Comparison of ENCODE assay signal across 15 cellular contexts in the genomic region with DNA sequence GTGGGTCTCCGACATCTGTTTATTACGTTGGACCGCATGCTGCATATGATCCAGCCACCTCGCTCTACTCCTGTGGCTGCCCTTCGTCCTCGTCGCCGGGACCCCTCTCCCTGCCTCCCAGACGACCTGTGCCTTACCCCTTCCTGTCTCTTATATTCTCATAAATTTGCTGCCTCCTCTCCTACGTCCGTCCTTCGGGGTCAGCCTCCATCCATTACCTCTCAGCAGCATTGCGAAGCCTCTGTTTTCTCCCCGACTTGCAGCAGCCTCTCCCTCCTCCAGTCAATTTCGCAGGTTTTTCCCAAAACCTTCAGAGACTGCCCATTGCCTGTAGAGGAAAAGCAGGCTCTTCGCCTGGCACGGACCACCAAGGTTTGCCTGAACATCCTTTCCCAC. TPM values are rescaled to one million over a fixed set of nuclear protein-coding genes. Genes with fewer than 3 reads are reported as not detected.
DNase-seq lines count a peak whose midpoint lies in the region; ATAC-seq and TF ChIP-seq lines count a peak whose summit lies in the region.
"Had no signal": no experiment of that assay in that cellular context is flagged by ENCODE, and none has a peak within 500 bp of the region (broad histone marks: within the 10 kb centered on the region; RNA-seq: fewer than 3 reads in every experiment).

No MANE protein-coding gene starts in this region.

- no peak for TF ChIP-seq CTCF in brain (conservative IDR thresholded peaks at IDR 0.05)

- peaks cover 0 to under 1% of the 10 kb centered on the region in 2 donors for H3K9me3 Mint-ChIP-seq in activated T-cell treated with anti-CD3 and anti-CD28 coated beads, Interleukin-2, amount 50 U/mL, for 72 hours
- peaks cover 0 to 8% (median 3%) of the 10 kb centered on the region in 5 experiments for H3K9me3 Mint-ChIP-seq in brain
- H3K9me3 Mint-ChIP-seq in memory B cell: no peaks in the 10 kb centered on the region

- ATAC-seq in activated T-cell treated with anti-CD3 and anti-CD28 coated beads, Interleukin-2, amount 50 U/mL, for 72 hours (replicated peaks in 1 of 2): no peak
- ATAC-seq in memory B cell (ENCODE audit: low read depth) (peak; percentile 10), HG03469 (IDR thresholded peaks at IDR 0.05; ENCODE audit: unreplicated experiment) (no peak), HG02763 (IDR thresholded peaks at IDR 0.05; ENCODE audit: unreplicated experiment) (no peak)

- H3K27me3 Mint-ChIP-seq in activated T-cell treated with anti-CD3 and anti-CD28 coated beads, Interleukin-2, amount 50 U/mL, for 72 hours (ENCODE audit: low read depth): peaks cover 48% of the 10 kb centered on the region
- H3K27me3 Mint-ChIP-seq in brain (peaks cover 45% of the 10 kb centered on the region), memory B cell (peaks cover 30% of the 10 kb centered on the region)

- no peak for DNase-seq in activated T-cell treated with anti-CD3 and anti-CD28 coated beads, Interleukin-2, amount 50 U/mL, for 72 hours
- no peak for DNase-seq in activated T-cell treated with anti-CD3 and anti-CD28 coated beads, Interleukin-2, amount 50 U/mL, for 1 hour
- no peak for DNase-seq in memory B cell (ENCODE audit: low spot score in 2 of 2)
- peak; percentile 8 for DNase-seq in superior temporal gyrus (ENCODE audit: extremely low spot score)
- DNase-seq in SIG-M5 (lab: John Stamatoyannopoulos, UW): no peak
- DNase-seq: activated CD4-positive, alpha-beta T cell treated with anti-CD3 and anti-CD28 coated beads, Interleukin-2, amount 10 ng/mL, durations not matched to agents 7 days and 5 days; amniotic stem cell; GDM1; NCI-H446 treated with DMSO at 0.1 percent for 48 hours; SHP77; stimulated activated naive CD4-positive, alpha-beta T cell treated with Interleukin-2 at 50 U/mL for 16 hours had no signal

- peaks cover 11% of the 10 kb centered on the region for H3K4me1 Mint-ChIP-seq in activated T-cell treated with anti-CD3 and anti-CD28 coated beads, Interleukin-2, amount 50 U/mL, for 72 hours (ENCODE audit: low read depth)
- H3K4me1 Mint-ChIP-seq in brain: peaks cover 20% of the 10 kb centered on the region
- H3K4me1 Mint-ChIP-seq in memory B cell: peaks cover 11% of the 10 kb centered on the region

- H3K36me3 Mint-ChIP-seq in activated T-cell treated with anti-CD3 and anti-CD28 coated beads, Interleukin-2, amount 50 U/mL, for 72 hours (ENCODE audit: insufficient read depth in 2 of 2): peaks cover 0 to under 1% of the 10 kb centered on the region in 2 donors
- H3K36me3 Mint-ChIP-seq in brain: no peaks in the 10 kb centered on the region
- H3K36me3 Mint-ChIP-seq in memory B cell: peaks cover 5% of the 10 kb centered on the region

- peak overlapping the region; percentile 69 to 72 for H3K4me3 Mint-ChIP-seq in activated T-cell treated with anti-CD3 and anti-CD28 coated beads, Interleukin-2, amount 50 U/mL, for 72 hours
- peak overlapping the region; percentile 54 to 72 (median 68) for H3K4me3 Mint-ChIP-seq in brain
- peak overlapping the region; percentile 71 for H3K4me3 Mint-ChIP-seq in memory B cell
- H3K4me3 Mint-ChIP-seq: activated CD4-positive, alpha-beta T cell treated with anti-CD3 and anti-CD28 coated beads, Interleukin-2, amount 10 ng/mL, durations not matched to agents 7 days and 5 days had no signal

- H3K27ac Mint-ChIP-seq in activated T-cell treated with anti-CD3 and anti-CD28 coated beads, Interleukin-2, amount 50 U/mL, for 72 hours: no peak overlapping the region
- H3K27ac Mint-ChIP-seq in brain: peak overlapping the region in 1 of 5 experiments; percentile 61
- no peak overlapping the region for H3K27ac Mint-ChIP-seq in memory B cell
- H3K27ac Mint-ChIP-seq: activated CD4-positive, alpha-beta T cell treated with anti-CD3 and anti-CD28 coated beads, Interleukin-2, amount 10 ng/mL, durations not matched to agents 7 days and 5 days had no signal

RNA-seq across cellular contexts. Expression of a gene that starts 39.4 kb away (rescaled TPM):
- total RNA-seq in activated T-cell treated with anti-CD3 and anti-CD28 coated beads, Interleukin-2, amount 50 U/mL, for 72 hours: not detected
- not detected for polyA plus RNA-seq in brain (ENCODE audit: insufficient read depth, low read depth, low replicate concordance)
- total RNA-seq: activated CD4-positive, alpha-beta T cell treated with anti-CD3 and anti-CD28 coated beads, Interleukin-2, amount 10 ng/mL, durations not matched to agents 7 days and 5 days; epithelial cell of proximal tubule had no signal
